In genomic region chr2:42139141-42139540, GRCh38 we compare ENCODE assay signal across 18 cellular contexts. TPM values are rescaled to one million over a fixed set of nuclear protein-coding genes. Genes with fewer than 3 reads are reported as not detected.
DNase-seq lines count a peak whose midpoint lies in the region; ATAC-seq, FAIRE-seq and TF ChIP-seq lines count a peak whose summit lies in the region.
"Had no signal": no experiment of that assay in that cellular context is flagged by ENCODE, and none has a peak within 500 bp of the region (broad histone marks: within the 10 kb centered on the region; RNA-seq: fewer than 3 reads in every experiment).

No MANE protein-coding gene starts in this region.

- CTCF ChIA-PET in activated CD4-positive, alpha-beta memory T cell treated with anti-CD3 and anti-CD28 coated beads for 36 hours (lab: Charles Lee) = interaction anchor here (1.0 to 1.9 kb wide), 3 partner anchors 43 to 57 kb away, joined by 3 to 6 read pairs (median 4); no protein-coding TSS in a partner anchor
- CTCF ChIA-PET in activated CD4-positive, alpha-beta T cell treated with anti-CD3 and anti-CD28 coated beads for 36 hours (lab: Charles Lee) = interaction anchor here (1.3 to 1.5 kb wide), 3 partner anchors 11 to 20 kb away, joined by 4 to 5 read pairs (median 5); no protein-coding TSS in a partner anchor

- TF ChIP-seq CTCF in heart right ventricle (IDR thresholded peaks at IDR 0.05) (no peak), keratinocyte (optimal IDR thresholded peaks at IDR 0.05 in 1 of 3, IDR thresholded peaks at IDR 0.05 in 1 of 3, conservative IDR thresholded peaks at IDR 0.05 in 1 of 3; ENCODE audit: extremely low read depth in 1 of 3, insufficient read depth in 2 of 3, low read length in 3 of 3) (no peak)

- no peak for DNase-seq in heart right ventricle
- DNase-seq in Right ventricle myocardium superior = no peak
- DNase-seq in T-helper 17 cell = no peak
- no peak for DNase-seq in keratinocyte (ENCODE audit: low read depth, low spot score)
- no peak for DNase-seq in activated CD4-positive, alpha-beta memory T cell treated with anti-CD3 and anti-CD28 coated beads for 36 hours
- no peak for DNase-seq in activated CD4-positive, alpha-beta T cell treated with anti-CD3 and anti-CD28 coated beads for 36 hours
- DNase-seq: activated CD4-positive, CD25-positive, alpha-beta regulatory T cell treated with anti-CD3 and anti-CD28 coated beads, Interleukin-2, amount 50 U/mL, for 72 hours; DMS53; dorsolateral prefrontal cortex; NCI-H187; NCI-H345; stimulated activated CD4-positive, alpha-beta T cell treated with anti-CD3 and anti-CD28 coated beads, Interleukin-1b, Interleukin-23, amount 100 ng/mL, for 48 hours; stimulated activated naive CD8-positive, alpha-beta T cell treated with anti-CD3 and anti-CD28 coated beads, Interleukin-15, Interleukin-2, amounts not matched to agents 100 U/mL and 50 U/mL, for 24 hours had no signal

- H3K9me3 ChIP-seq in heart right ventricle (no peaks in the 10 kb centered on the region), T-helper 17 cell (ENCODE audit: control insufficient read depth, low read length, poor library complexity, severe bottlenecking) (no peaks in the 10 kb centered on the region), keratinocyte (ENCODE audit: control insufficient read depth, low read depth, low read length) (no peaks in the 10 kb centered on the region), stomach smooth muscle (ENCODE audit: control insufficient read depth in 2 of 2, low read length in 2 of 2) (no peaks in the 10 kb centered on the region)

- peak overlapping the region; percentile 15 for H3K4me3 Mint-ChIP-seq in T-helper 17 cell
- H3K4me3 Mint-ChIP-seq in activated CD4-positive, alpha-beta memory T cell treated with anti-CD3 and anti-CD28 coated beads for 36 hours = no peak overlapping the region
- no peak overlapping the region for H3K4me3 Mint-ChIP-seq in activated CD4-positive, alpha-beta T cell treated with anti-CD3 and anti-CD28 coated beads for 36 hours

- H2AFZ ChIP-seq in keratinocyte (ENCODE audit: control insufficient read depth, low read length) = no peak overlapping the region

- H3K4me1 Mint-ChIP-seq in T-helper 17 cell = peaks cover 56% of the 10 kb centered on the region
- peaks cover 68% of the 10 kb centered on the region for H3K4me1 Mint-ChIP-seq in activated CD4-positive, alpha-beta memory T cell treated with anti-CD3 and anti-CD28 coated beads for 36 hours (ENCODE audit: low read depth)
- peaks cover 67% of the 10 kb centered on the region for H3K4me1 Mint-ChIP-seq in activated CD4-positive, alpha-beta T cell treated with anti-CD3 and anti-CD28 coated beads for 36 hours

- H3K27me3 Mint-ChIP-seq in T-helper 17 cell = no peaks in the 10 kb centered on the region
- no peaks in the 10 kb centered on the region for H3K27me3 Mint-ChIP-seq in activated CD4-positive, alpha-beta memory T cell treated with anti-CD3 and anti-CD28 coated beads for 36 hours
- H3K27me3 Mint-ChIP-seq in activated CD4-positive, alpha-beta T cell treated with anti-CD3 and anti-CD28 coated beads for 36 hours = no peaks in the 10 kb centered on the region

- H3K36me3 ChIP-seq in heart right ventricle = no peaks in the 10 kb centered on the region
- H3K36me3 ChIP-seq in keratinocyte (ENCODE audit: control insufficient read depth in 2 of 2, extremely low read depth in 1 of 2, insufficient read depth in 2 of 2, low read length in 2 of 2) = no peaks in the 10 kb centered on the region
- no peaks in the 10 kb centered on the region for H3K36me3 ChIP-seq in stomach smooth muscle (ENCODE audit: control insufficient read depth in 2 of 2, insufficient read depth in 2 of 2, low read length in 2 of 2)

- H3K36me3 Mint-ChIP-seq in T-helper 17 cell (ENCODE audit: low read depth) = no peaks in the 10 kb centered on the region
- no peaks in the 10 kb centered on the region for H3K36me3 Mint-ChIP-seq in activated CD4-positive, alpha-beta memory T cell treated with anti-CD3 and anti-CD28 coated beads for 36 hours
- H3K36me3 Mint-ChIP-seq in activated CD4-positive, alpha-beta T cell treated with anti-CD3 and anti-CD28 coated beads for 36 hours (ENCODE audit: low read depth) = no peaks in the 10 kb centered on the region

- H3K4me2 ChIP-seq in keratinocyte (ENCODE audit: control insufficient read depth, extremely low read depth, insufficient read depth, low read depth, low read length) = peak overlapping the region; percentile 2

- no peaks in the 10 kb centered on the region for H3K27me3 ChIP-seq in heart right ventricle
- H3K27me3 ChIP-seq in keratinocyte (ENCODE audit: control insufficient read depth, extremely low read depth, insufficient read depth, low read length) = no peaks in the 10 kb centered on the region
- H3K27me3 ChIP-seq in stomach smooth muscle (ENCODE audit: control insufficient read depth in 1 of 2, insufficient read depth in 2 of 2, low read length in 2 of 2) = no peaks in the 10 kb centered on the region
- H3K27me3 ChIP-seq: dorsolateral prefrontal cortex had no signal

- peaks cover 19 to 86% (median 70%) of the 10 kb centered on the region in 9 donors for H3K4me1 ChIP-seq in heart right ventricle
- peaks cover 42% of the 10 kb centered on the region for H3K4me1 ChIP-seq in keratinocyte (ENCODE audit: control insufficient read depth, extremely low read depth, insufficient read depth, low read length)
- H3K4me1 ChIP-seq in stomach smooth muscle (ENCODE audit: control insufficient read depth, insufficient read depth, low read length) = peaks cover 33% of the 10 kb centered on the region

- H3K4me3 ChIP-seq in heart right ventricle (no peak overlapping the region), keratinocyte (ENCODE audit: control insufficient read depth in 2 of 3, extremely low read depth in 1 of 3, insufficient read depth in 2 of 3, low read depth in 1 of 3, low read length in 3 of 3) (no peak overlapping the region), stomach smooth muscle (ENCODE audit: low read length in 2 of 2) (no peak overlapping the region)
- H3K4me3 ChIP-seq: dorsolateral prefrontal cortex, K562 had no signal

- H4K20me1 ChIP-seq in keratinocyte (ENCODE audit: control insufficient read depth, extremely low read depth, insufficient read depth, low read length) = no peaks in the 10 kb centered on the region

- intact Hi-C loops in heart right ventricle (cut with DNase I) (loop anchor here in 2 of 10 donors (5.0 to 10.0 kb wide), 2 partner anchors 37 to 56 kb away; no protein-coding TSS in a partner anchor), Right ventricle myocardium superior (cut with DNase I) (no loop called here)
- intact Hi-C loops in activated CD4-positive, alpha-beta memory T cell treated with anti-CD3 and anti-CD28 coated beads for 36 hours (cut with micrococcal nuclease) = no loop called here
- intact Hi-C loops in activated CD4-positive, alpha-beta T cell treated with anti-CD3 and anti-CD28 coated beads for 36 hours (cut with DNase I, micrococcal nuclease) = no loop called here

- H3K9me3 Mint-ChIP-seq in activated CD4-positive, alpha-beta memory T cell treated with anti-CD3 and anti-CD28 coated beads for 36 hours = no peaks in the 10 kb centered on the region
- no peaks in the 10 kb centered on the region for H3K9me3 Mint-ChIP-seq in activated CD4-positive, alpha-beta T cell treated with anti-CD3 and anti-CD28 coated beads for 36 hours (ENCODE audit: low read depth)

- H3K79me2 ChIP-seq in keratinocyte (ENCODE audit: control insufficient read depth, insufficient read depth, low read length) = no peaks in the 10 kb centered on the region

- WGBS in heart right ventricle, 2 donors = 25 to 32% methylated on average over 3 of the region's 3 CpGs

- H3K9ac ChIP-seq in keratinocyte (ENCODE audit: control insufficient read depth, extremely low read depth, insufficient read depth, low read length) (no peak overlapping the region), stomach smooth muscle (ENCODE audit: low read length in 2 of 2) (no peak overlapping the region)

- no peak for FAIRE-seq in keratinocyte (lab: Jason Lieb, UNC)
- FAIRE-seq: A204.1, K562 had no signal

- dilution Hi-C loops in keratinocyte (cut with MboI; ENCODE audit: extremely low pct_ligation_motif_present, low sequenced_read_pairs) = no loop called here

- H3K27ac Mint-ChIP-seq in T-helper 17 cell = peak overlapping the region; percentile 37
- no peak overlapping the region for H3K27ac Mint-ChIP-seq in activated CD4-positive, alpha-beta memory T cell treated with anti-CD3 and anti-CD28 coated beads for 36 hours
- H3K27ac Mint-ChIP-seq in activated CD4-positive, alpha-beta T cell treated with anti-CD3 and anti-CD28 coated beads for 36 hours = no peak overlapping the region

- POLR2A ChIA-PET in activated CD4-positive, alpha-beta memory T cell treated with anti-CD3 and anti-CD28 coated beads for 36 hours (lab: Charles Lee) = interaction anchor here (1.0 kb wide), 1 partner anchor 15 kb away, joined by 4 read pairs; no protein-coding TSS in a partner anchor
- POLR2A ChIA-PET in activated CD4-positive, alpha-beta T cell treated with anti-CD3 and anti-CD28 coated beads for 36 hours (lab: Charles Lee) = no interaction called here

- ATAC-seq in heart right ventricle (no peak), Right ventricle myocardium superior (ENCODE audit: poor library complexity) (no peak), T-helper 17 cell (no peak), HG03045 (IDR thresholded peaks at IDR 0.05; ENCODE audit: unreplicated experiment) (no peak)
- ATAC-seq in activated CD4-positive, alpha-beta T cell treated with anti-CD3 and anti-CD28 coated beads for 36 hours = no peak
- ATAC-seq: K562; stimulated activated naive CD8-positive, alpha-beta T cell treated with anti-CD3 and anti-CD28 coated beads, Interleukin-15, Interleukin-2, amounts not matched to agents 100 U/mL and 50 U/mL, for 24 hours had no signal

- H3K27ac ChIP-seq in heart right ventricle (peak overlapping the region in 6 of 10 donors; percentile 2 to 92 (median 34)), keratinocyte (ENCODE audit: control insufficient read depth, insufficient read depth, low read length) (no peak overlapping the region), stomach smooth muscle (ENCODE audit: low read length) (peak overlapping the region; percentile 0)
- H3K27ac ChIP-seq: C4-2B had no signal

- H3K9me1 ChIP-seq in keratinocyte (ENCODE audit: control insufficient read depth, extremely low read depth, insufficient read depth, low read length) = peaks cover 3% of the 10 kb centered on the region

RNA-seq across cellular contexts. Expression of gene EML4, which starts 30.0 kb away (rescaled TPM):
- 10 to 100 TPM in 1 of 10 donors, 1 to 10 TPM in 9; 4.5 to 17.2 (median 5.9) TPM for total RNA-seq in heart right ventricle
- polyA plus RNA-seq in heart right ventricle = 1 to 10 TPM; 2.9 to 5.0 TPM
- total RNA-seq in Right ventricle myocardium superior = 4.4 TPM
- total RNA-seq in T-helper 17 cell = 100 to 1,000 TPM; 292 to 348 TPM
- polyA plus RNA-seq in keratinocyte = 23.6 to 36.4 TPM (median 30.2 TPM) in 3 replicates
- polyA plus RNA-seq in keratinocyte (2011; ENCODE audit: low read depth) = 19.6 TPM
- polyA plus RNA-seq in keratinocyte (2011; cell fraction: cytosol; rRNA removed) = 15.2 and 25.0 TPM in 2 replicates
- polyA plus RNA-seq in keratinocyte (2011; cell fraction: nucleus; rRNA removed) = 29.7 and 37.8 TPM in 2 replicates
- polyA plus RNA-seq in keratinocyte (2012; ENCODE audit: low replicate concordance) = 10.5 and 21.2 TPM in 2 replicates
- polyA minus RNA-seq in keratinocyte = 23.4 to 66.9 TPM (median 41.5 TPM) in 3 replicates
- 22.6 TPM for polyA minus RNA-seq in keratinocyte (2011; cell fraction: cytosol; rRNA and poly(A)+ RNA removed)
- 28.4 and 65.1 TPM in 2 replicates for polyA minus RNA-seq in keratinocyte (2011; cell fraction: nucleus; rRNA and poly(A)+ RNA removed)
- total RNA-seq in activated CD4-positive, alpha-beta memory T cell treated with anti-CD3 and anti-CD28 coated beads for 36 hours = 10 to 100 TPM; 67.4 to 69.8 TPM
- total RNA-seq in activated CD4-positive, alpha-beta T cell treated with anti-CD3 and anti-CD28 coated beads for 36 hours = 10 to 100 TPM; 72.1 to 74.1 TPM
